Comparison of ENCODE assay signal across 21 cellular contexts in the genomic region with DNA sequence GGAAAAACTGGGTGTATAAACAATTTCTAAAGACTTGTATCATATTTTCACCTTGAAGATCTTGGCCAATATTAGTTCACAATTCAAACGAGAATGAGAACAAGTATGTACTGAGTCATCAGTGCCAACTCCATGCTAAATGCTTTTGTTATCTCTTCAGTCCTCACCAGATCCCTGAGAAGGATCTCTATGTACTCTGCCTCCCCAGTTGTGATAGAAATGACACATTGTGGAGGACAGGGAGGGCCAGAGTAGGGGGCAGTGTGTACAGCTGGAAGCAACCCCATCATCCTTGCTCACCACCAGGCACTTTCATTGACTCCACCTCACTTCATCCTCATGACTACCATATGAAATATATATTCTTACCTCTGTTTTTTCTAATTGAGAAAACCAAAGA.
DNase-seq lines count a peak whose midpoint lies in the region; ATAC-seq and TF ChIP-seq lines count a peak whose summit lies in the region.
"Had no signal": no experiment of that assay in that cellular context is flagged by ENCODE, and none has a peak within 500 bp of the region (broad histone marks: within the 10 kb centered on the region; RNA-seq: fewer than 3 reads in every experiment).

No MANE protein-coding gene starts in this region.

- peaks cover 0 to 7% (median 0%) of the 10 kb centered on the region in 11 experiments; a peak in 2 of 22 replicates for H3K9me3 ChIP-seq in BLaER1 treated with 17β-estradiol and CSF1 and Interleukin-3, amounts not matched to agents 10 nM and 100 nM (replicated peaks in 1 of 11)
- H3K9me3 ChIP-seq in left ventricle myocardium inferior (replicated peaks) (no peaks in the 10 kb centered on the region), breast epithelium (no peaks in the 10 kb centered on the region)
- H3K9me3 ChIP-seq: HAP-1, SJSA1 had no signal

- TF ChIP-seq POLR2A in breast epithelium (IDR thresholded peaks at IDR 0.05): no peak

- DNase-seq in left ventricle myocardium inferior (no peak), breast epithelium (ENCODE audit: low spot score in 2 of 2) (no peak), NCI-H526 (lab: John Stamatoyannopoulos, UW) (no peak), GM13976 (ENCODE audit: low spot score) (no peak)
- DNase-seq: Calu3; CD4-positive, alpha-beta memory T cell; DMS153; GDM1; GM23248; Kasumi-1; NCI-H2107; NCI-H510A; NCI-H748 treated with DMSO at 0.1 percent for 48 hours; NK-92 treated with Interleukin-12 subunit alpha and Interleukin-12 subunit beta, amount 100 ng/mL, for 24 hours had no signal

- in situ Hi-C loops in GM13976 (cut with MboI; ENCODE audit: low sequenced_read_pairs, unreplicated experiment): no loop called here

- H3K9me3 Mint-ChIP-seq in activated T-helper 17 cell treated with anti-CD3 and anti-CD28 coated beads, Interleukin-2, amount 50 U/mL, for 72 hours: peaks cover 17% of the 10 kb centered on the region

- TF ChIP-seq CTCF in left ventricle myocardium inferior (IDR thresholded peaks at IDR 0.05; ENCODE audit: borderline replicate concordance) (no peak), breast epithelium (IDR thresholded peaks at IDR 0.05) (no peak), GM13976 (IDR thresholded peaks at IDR 0.05; ENCODE audit: borderline replicate concordance, control extremely low read depth, extremely low read depth, insufficient read depth, missing control alignments) (no peak)

- no peaks in the 10 kb centered on the region for H3K27me3 ChIP-seq in BLaER1 treated with 17β-estradiol and CSF1 and Interleukin-3, amounts not matched to agents 10 nM and 100 nM
- no peaks in the 10 kb centered on the region for H3K27me3 ChIP-seq in left ventricle myocardium inferior (ENCODE audit: low read depth)
- H3K27me3 ChIP-seq in breast epithelium: no peaks in the 10 kb centered on the region
- H3K27me3 ChIP-seq: SJSA1 had no signal

- peak overlapping the region in 8 of 11 experiments; percentile 5 to 69 (median 55); a peak in 7 of 22 replicates for H3K4me2 ChIP-seq in BLaER1 treated with 17β-estradiol and CSF1 and Interleukin-3, amounts not matched to agents 10 nM and 100 nM

- H3K4me1 Mint-ChIP-seq in activated T-helper 17 cell treated with anti-CD3 and anti-CD28 coated beads, Interleukin-2, amount 50 U/mL, for 72 hours: no peaks in the 10 kb centered on the region
- H3K4me1 Mint-ChIP-seq: CD4-positive, alpha-beta memory T cell had no signal

- ATAC-seq in HG02588 (IDR thresholded peaks at IDR 0.05; ENCODE audit: unreplicated experiment) (peak; percentile 18), GM21381 (IDR thresholded peaks at IDR 0.05; ENCODE audit: unreplicated experiment) (no peak)
- ATAC-seq in activated T-helper 17 cell treated with anti-CD3 and anti-CD28 coated beads, Interleukin-2, amount 50 U/mL, for 72 hours (replicated peaks): peak; percentile 11
- ATAC-seq: Panc1 had no signal

- no peak overlapping the region for H3K27ac ChIP-seq in BLaER1 treated with 17β-estradiol and CSF1 and Interleukin-3, amounts not matched to agents 10 nM and 100 nM
- H3K27ac ChIP-seq in left ventricle myocardium inferior (replicated peaks) (peak overlapping the region; percentile 48), breast epithelium (no peak overlapping the region)
- H3K27ac ChIP-seq: GM23248, SJSA1 had no signal

- intact Hi-C loops in left ventricle myocardium inferior (cut with micrococcal nuclease) (no loop called here), breast epithelium (cut with DNase I; ENCODE audit: low total_unique reads) (no loop called here)

- H4K20me1 ChIP-seq in BLaER1 treated with 17β-estradiol and CSF1 and Interleukin-3, amounts not matched to agents 10 nM and 100 nM: no peaks in the 10 kb centered on the region

- H3K4me3 Mint-ChIP-seq in activated T-helper 17 cell treated with anti-CD3 and anti-CD28 coated beads, Interleukin-2, amount 50 U/mL, for 72 hours: no peak overlapping the region
- H3K4me3 Mint-ChIP-seq: CD4-positive, alpha-beta memory T cell had no signal

- no peaks in the 10 kb centered on the region for H3K36me3 Mint-ChIP-seq in activated T-helper 17 cell treated with anti-CD3 and anti-CD28 coated beads, Interleukin-2, amount 50 U/mL, for 72 hours (ENCODE audit: low read depth)
- H3K36me3 Mint-ChIP-seq: CD4-positive, alpha-beta memory T cell had no signal

- H3K36me3 ChIP-seq in BLaER1 treated with 17β-estradiol and CSF1 and Interleukin-3, amounts not matched to agents 10 nM and 100 nM: no peaks in the 10 kb centered on the region
- H3K36me3 ChIP-seq in left ventricle myocardium inferior (no peaks in the 10 kb centered on the region), breast epithelium (no peaks in the 10 kb centered on the region)
- H3K36me3 ChIP-seq: HAP-1, SJSA1 had no signal

- H3K4me3 ChIP-seq in BLaER1 treated with 17β-estradiol and CSF1 and Interleukin-3, amounts not matched to agents 10 nM and 100 nM: no peak overlapping the region
- H3K4me3 ChIP-seq in left ventricle myocardium inferior (no peak overlapping the region), breast epithelium (no peak overlapping the region)
- H3K4me3 ChIP-seq: GM23248, HAP-1, SJSA1 had no signal

- no peak overlapping the region for H3K9ac ChIP-seq in BLaER1 treated with 17β-estradiol and CSF1 and Interleukin-3, amounts not matched to agents 10 nM and 100 nM
- H3K9ac ChIP-seq: GM23248 had no signal

- H3K27ac Mint-ChIP-seq in activated T-helper 17 cell treated with anti-CD3 and anti-CD28 coated beads, Interleukin-2, amount 50 U/mL, for 72 hours: no peak overlapping the region
- H3K27ac Mint-ChIP-seq: CD4-positive, alpha-beta memory T cell had no signal

- H3K4me1 ChIP-seq in BLaER1 treated with 17β-estradiol and CSF1 and Interleukin-3, amounts not matched to agents 10 nM and 100 nM: peaks cover 10 to 26% (median 20%) of the 10 kb centered on the region in 10 experiments
- H3K4me1 ChIP-seq in left ventricle myocardium inferior: peaks cover 26% of the 10 kb centered on the region
- H3K4me1 ChIP-seq in breast epithelium: no peaks in the 10 kb centered on the region
- H3K4me1 ChIP-seq: SJSA1 had no signal

- no peaks in the 10 kb centered on the region for H3K27me3 Mint-ChIP-seq in activated T-helper 17 cell treated with anti-CD3 and anti-CD28 coated beads, Interleukin-2, amount 50 U/mL, for 72 hours
- H3K27me3 Mint-ChIP-seq: CD4-positive, alpha-beta memory T cell had no signal
